22 cellular contexts compared by ENCODE assay signal in the genomic region with DNA sequence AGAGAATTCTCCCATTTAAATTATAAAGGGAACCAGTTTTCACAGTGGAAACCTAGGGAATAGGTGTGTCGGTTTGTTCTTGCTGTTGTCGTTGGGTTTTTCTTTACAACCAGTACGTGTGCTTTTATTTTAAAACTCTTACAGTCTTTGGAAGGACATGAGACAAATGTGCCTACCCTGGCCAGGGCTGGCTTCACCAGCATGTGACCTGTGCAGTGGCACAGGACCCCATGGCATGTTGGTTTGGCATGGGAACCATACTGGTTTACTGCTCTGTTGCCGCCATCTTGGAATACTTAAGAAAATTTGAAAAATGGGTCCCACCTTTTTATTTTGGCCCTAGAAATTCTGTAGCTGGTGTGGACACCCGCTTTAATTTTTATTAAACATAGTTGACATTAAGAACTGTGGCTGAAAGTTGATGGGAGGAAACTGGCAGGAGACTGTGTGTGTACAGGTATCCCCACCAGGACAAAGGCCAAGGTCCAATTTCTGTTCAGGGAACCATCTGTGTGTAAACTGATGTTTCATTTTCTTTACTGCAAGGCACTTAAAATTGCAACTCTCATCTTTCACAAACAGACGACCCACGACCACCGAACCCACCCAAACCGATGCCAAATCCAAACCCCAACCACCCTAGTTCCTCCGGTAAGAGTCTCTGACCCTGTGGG. TPM values are rescaled to one million over a fixed set of nuclear protein-coding genes. Genes with fewer than 3 reads are reported as not detected.
DNase-seq lines count a peak whose midpoint lies in the region; ATAC-seq, FAIRE-seq and TF ChIP-seq lines count a peak whose summit lies in the region.
"Had no signal": no experiment of that assay in that cellular context is flagged by ENCODE, and none has a peak within 500 bp of the region (broad histone marks: within the 10 kb centered on the region; RNA-seq: fewer than 3 reads in every experiment).

No MANE protein-coding gene starts in this region.

- H2AK5ac ChIP-seq in H1 (ENCODE audit: low read depth, low read length): no peak overlapping the region

- TF ChIP-seq POLR2A in H1 (IDR thresholded peaks at IDR 0.05; ENCODE audit: control extremely low read depth in 1 of 2, low read depth in 2 of 2, low read length in 2 of 2): no peak

- no peak overlapping the region for H4K91ac ChIP-seq in H1 (replicated peaks; ENCODE audit: insufficient read length, low read length)

- no peaks in the 10 kb centered on the region for H3K4me1 Mint-ChIP-seq in osteocyte (ENCODE audit: unreplicated experiment)

- no peak for FAIRE-seq in H1 (lab: Jason Lieb, UNC)
- FAIRE-seq: GM12891 had no signal

- H3K27ac ChIP-seq in BLaER1 (peak overlapping the region; percentile 37; the same call in 1 of the 2 replicates), HEK293 (ENCODE audit: extremely low read depth, low read depth, low read length) (no peak overlapping the region), H1 (ENCODE audit: low read depth, low read length) (no peak overlapping the region)

- no peak overlapping the region for H3K23ac ChIP-seq in H1 (ENCODE audit: insufficient read length)

- no peak for ATAC-seq in HG03045 (IDR thresholded peaks at IDR 0.05; ENCODE audit: unreplicated experiment)
- ATAC-seq: CD8-positive, alpha-beta T cell; GM23338; HCT116; Right ventricle myocardium inferior had no signal

- no peak overlapping the region for H4K5ac ChIP-seq in H1 (ENCODE audit: insufficient read length, low read depth, low read length)

- H2AFZ ChIP-seq in H1 (ENCODE audit: low read length): no peak overlapping the region
- H2AFZ ChIP-seq: GM23338 had no signal

- no peaks in the 10 kb centered on the region for H3K23me2 ChIP-seq in H1 (ENCODE audit: low read depth, low read length)

- no peak for TF ChIP-seq RAD21 in H1 (IDR thresholded peaks at IDR 0.05 in 1 of 2, conservative IDR thresholded peaks at IDR 0.05 in 1 of 2; ENCODE audit: low read depth in 2 of 2, low read length in 2 of 2)

- 92% methylated on average over 10 of the region's 10 CpGs; no CpG with 5 or more reads in 1 of the 2 experiments for WGBS in H1 (ENCODE audit: extremely low coverage in 1 of 2, insufficient coverage in 1 of 2, insufficient read length in 1 of 2, insufficient replicate concordance in 2 of 2, low coverage in 1 of 2, low lambda C conversion rate in 2 of 2, missing lambda C conversion rate in 1 of 2), 2 experiments

- H3K9ac ChIP-seq in BLaER1 (no peak overlapping the region), H1 (replicated peaks in 1 of 4; ENCODE audit: extremely low read depth in 1 of 4, low read depth in 3 of 4, low read length in 3 of 4) (no peak overlapping the region)
- H3K9ac ChIP-seq: BLaER1 treated with 17β-estradiol and CSF1 and Interleukin-3, amounts not matched to agents 10 nM and 100 nM had no signal

- CTCF ChIA-PET in HEK293 (lab: Yijun Ruan, JAX) (no interaction called here), H1 (lab: Charles Lee; ENCODE audit: partially characterized antibody) (no interaction called here)

- H3K36me3 ChIP-seq in BLaER1 (peaks cover 84% of the 10 kb centered on the region), HEK293 (ENCODE audit: control insufficient read depth in 2 of 2, insufficient read depth in 1 of 2, low read length in 2 of 2) (peaks cover 61 to 88% of the 10 kb centered on the region in 2 experiments), H1 (ENCODE audit: control insufficient read depth in 2 of 4, insufficient read depth in 4 of 4, low read length in 3 of 4) (peaks cover 3 to 10% (median 6%) of the 10 kb centered on the region in 4 experiments; a peak in 4 of 8 replicates), BE2C (no peaks in the 10 kb centered on the region)

- POLR2A ChIA-PET in HEK293 (lab: Yijun Ruan, JAX): no interaction called here
- POLR2A ChIA-PET in H1 (lab: Charles Lee; ENCODE audit: partially characterized antibody): no interaction called here

- H4K20me1 ChIP-seq in BLaER1 (no peaks in the 10 kb centered on the region), H1 (replicated peaks in 1 of 2; ENCODE audit: control insufficient read depth in 1 of 2, insufficient read depth in 2 of 2, low read length in 2 of 2) (no peaks in the 10 kb centered on the region)

- H3K4me2 ChIP-seq in BLaER1 (peak overlapping the region; percentile 27; the same call in 1 of the 2 replicates), H1 (ENCODE audit: insufficient read depth in 1 of 2, low read depth in 2 of 2, low read length in 2 of 2) (no peak overlapping the region)
- H3K4me2 ChIP-seq: GM23338 had no signal

- no peak overlapping the region for H2BK15ac ChIP-seq in H1 (ENCODE audit: low read length)

- H3K27me3 ChIP-seq in BLaER1 (no peaks in the 10 kb centered on the region), H1 (replicated peaks in 1 of 4; ENCODE audit: control insufficient read depth in 3 of 4, extremely low read depth in 1 of 4, insufficient read depth in 3 of 4, low read length in 3 of 4) (no peaks in the 10 kb centered on the region), BE2C (no peaks in the 10 kb centered on the region)
- H3K27me3 ChIP-seq: BLaER1 treated with 17β-estradiol and CSF1 and Interleukin-3, amounts not matched to agents 10 nM and 100 nM had no signal

- H3K4me1 ChIP-seq in BLaER1 (peaks cover 86% of the 10 kb centered on the region), HEK293 (ENCODE audit: control insufficient read depth, insufficient read depth, low read length) (no peaks in the 10 kb centered on the region), H1 (replicated peaks in 1 of 4; ENCODE audit: control insufficient read depth in 3 of 4, insufficient read depth in 4 of 4, low read length in 3 of 4) (no peaks in the 10 kb centered on the region), BE2C (no peaks in the 10 kb centered on the region)

- H3K9me3 Mint-ChIP-seq in osteocyte (ENCODE audit: unreplicated experiment): no peaks in the 10 kb centered on the region
- H3K9me3 Mint-ChIP-seq: CD8-positive, alpha-beta T cell; GM23338 had no signal

- DNase-seq in H1 (ENCODE audit: low read depth in 1 of 2, low spot score in 2 of 2): no peak
- DNase-seq in osteocyte (ENCODE audit: extremely low spot score, unreplicated experiment): no peak
- no peak for DNase-seq in HuH-7 (ENCODE audit: low spot score)
- DNase-seq in BE2C: no peak
- DNase-seq: CD8-positive, alpha-beta T cell; Kasumi-1; NCI-H1417; NCI-H1694 treated with DMSO at 0.1 percent for 48 hours; NCI-H2081 treated with DMSO at 0.1 percent for 48 hours; NCI-H2171 treated with DMSO at 0.1 percent for 48 hours; NCI-H446; NCI-H526 treated with DMSO at 0.1 percent for 48 hours had no signal

- no peak overlapping the region for H2BK12ac ChIP-seq in H1 (ENCODE audit: low read depth, low read length)

- H3K79me2 ChIP-seq in H1 (ENCODE audit: control insufficient read depth in 1 of 2, insufficient read depth in 2 of 2, low read length in 2 of 2): no peaks in the 10 kb centered on the region

- H3K4me3 Mint-ChIP-seq in osteocyte (ENCODE audit: unreplicated experiment): no peak overlapping the region
- H3K4me3 Mint-ChIP-seq: CD8-positive, alpha-beta T cell; GM23338 had no signal

- TF ChIP-seq CTCF in HEK293 (tag by site-specific recombination; IDR thresholded peaks at IDR 0.05) (no peak), H1 (IDR thresholded peaks at IDR 0.05; ENCODE audit: control extremely low read depth in 1 of 3, insufficient read depth in 1 of 3, low read depth in 1 of 3, low read length in 3 of 3) (no peak), osteocyte (IDR thresholded peaks at IDR 0.05) (no peak), BE2C (IDR thresholded peaks at IDR 0.05; ENCODE audit: low read depth, low read length) (no peak)

- H2BK120ac ChIP-seq in H1 (replicated peaks; ENCODE audit: low read depth, low read length): no peak overlapping the region

- no peak overlapping the region for H2BK5ac ChIP-seq in H1 (ENCODE audit: low read depth, low read length)

- H3K9me3 ChIP-seq in BLaER1 (0 out of 2 replicates have a peak, but pooled peaks cover 9% of the 10 kb centered on the region), HEK293 (ENCODE audit: control insufficient read depth, insufficient read depth, low read depth, low read length) (no peaks in the 10 kb centered on the region), H1 (ENCODE audit: insufficient read depth in 2 of 2, low read depth in 1 of 2, low read length in 1 of 2) (no peaks in the 10 kb centered on the region), BE2C (no peaks in the 10 kb centered on the region)

- H3K79me1 ChIP-seq in H1 (ENCODE audit: low read depth, low read length): no peaks in the 10 kb centered on the region

- H3K4ac ChIP-seq in H1 (replicated peaks; ENCODE audit: insufficient read length, low read depth, low read length): no peak overlapping the region

- no peak for TF ChIP-seq EP300 in H1 (IDR thresholded peaks at IDR 0.05; ENCODE audit: borderline replicate concordance in 1 of 2, low read depth in 2 of 2, low read length in 2 of 2)

- no peak overlapping the region for H2BK20ac ChIP-seq in H1 (ENCODE audit: low read length)

- H3K18ac ChIP-seq in H1 (ENCODE audit: extremely low read depth, low read length): no peak overlapping the region

- H3K4me3 ChIP-seq in BLaER1 (no peak overlapping the region), HEK293 (ENCODE audit: low read depth, low read length) (no peak overlapping the region), H1 (ENCODE audit: extremely low read depth in 1 of 4, insufficient read depth in 2 of 4, low read depth in 3 of 4, low read length in 4 of 4) (no peak overlapping the region), BE2C (ENCODE audit: low read depth, low read length) (no peak overlapping the region)
- H3K4me3 ChIP-seq: BLaER1 treated with 17β-estradiol and CSF1 and Interleukin-3, amounts not matched to agents 10 nM and 100 nM; GM23338 had no signal

- no peak overlapping the region for H4K8ac ChIP-seq in H1 (ENCODE audit: extremely low read depth, insufficient read depth, low read length)

- H3K56ac ChIP-seq in H1 (replicated peaks; ENCODE audit: insufficient read length, low read depth, low read length): no peak overlapping the region

- H3K27me3 Mint-ChIP-seq in osteocyte (ENCODE audit: unreplicated experiment): no peaks in the 10 kb centered on the region

- peak overlapping the region; percentile 2 for H3K27ac Mint-ChIP-seq in osteocyte (ENCODE audit: unreplicated experiment)
- H3K27ac Mint-ChIP-seq: CD8-positive, alpha-beta T cell; GM23338 had no signal

- no peak overlapping the region for H3K14ac ChIP-seq in H1 (ENCODE audit: insufficient read length)

- peaks cover 63% of the 10 kb centered on the region for H3K36me3 Mint-ChIP-seq in osteocyte (ENCODE audit: unreplicated experiment)

RNA-seq across cellular contexts. Expression of a gene that starts 28.8 kb away (rescaled TPM):
- 46.9 and 47.8 TPM in 2 replicates for total RNA-seq in H1 (2021; fragmentation: NEBNext Ultra II Directional; extraction: Animal tissue kit (Norgen Biotek cat#: 25700))
- 30.1 and 44.0 TPM in 2 replicates for polyA plus RNA-seq in H1 (2011; rRNA removed)
- polyA plus RNA-seq in H1 (2011; cell fraction: cytosol; rRNA removed): 33.5 TPM
- polyA plus RNA-seq in H1 (2011; cell fraction: nucleus; rRNA removed): 29.9 TPM
- polyA plus RNA-seq in H1 (2012, experiment 1 of 2): 71.0 to 90.9 TPM (median 85.7 TPM) in 4 replicates
- 90.6 TPM for polyA plus RNA-seq in H1 (2012, experiment 2 of 2)
- polyA plus RNA-seq in H1 (2013, experiment 1 of 2): 70.9 TPM
- 85.5 TPM for polyA plus RNA-seq in H1 (2013, experiment 2 of 2)
- polyA minus RNA-seq in H1 (2011; rRNA and poly(A)+ RNA removed): 10.0 TPM in 2 replicates
- 21.8 TPM for polyA minus RNA-seq in H1 (2011; cell fraction: cytosol; rRNA and poly(A)+ RNA removed)
- 11.6 TPM for polyA minus RNA-seq in H1 (2011; cell fraction: nucleus; rRNA and poly(A)+ RNA removed)
- total RNA-seq in osteocyte: 621 and 679 TPM in 2 replicates
- polyA plus RNA-seq in BE2C (2012; ENCODE audit: insufficient read depth, insufficient read length, low read depth): 0.99 TPM

RNA-seq across cellular contexts. Expression of a gene that starts 31.9 kb away (rescaled TPM):
- 0.31 and 0.78 TPM in 2 replicates for total RNA-seq in H1 (2021; fragmentation: NEBNext Ultra II Directional; extraction: Animal tissue kit (Norgen Biotek cat#: 25700))
- 0.19 and 0.33 TPM in 2 replicates for polyA plus RNA-seq in H1 (2011; rRNA removed)
- polyA plus RNA-seq in H1 (2011; cell fraction: cytosol; rRNA removed): 0.57 TPM
- polyA plus RNA-seq in H1 (2011; cell fraction: nucleus; rRNA removed): 0.23 TPM
- 0.22 to 0.42 TPM (median 0.31 TPM) in 4 replicates for polyA plus RNA-seq in H1 (2012, experiment 1 of 2)
- polyA plus RNA-seq in H1 (2012, experiment 2 of 2): not detected
- polyA plus RNA-seq in H1 (2013, experiment 1 of 2): 0.71 TPM
- 0.35 TPM for polyA plus RNA-seq in H1 (2013, experiment 2 of 2)
- 0.34 and 0.54 TPM in 2 replicates for polyA minus RNA-seq in H1 (2011; rRNA and poly(A)+ RNA removed)
- polyA minus RNA-seq in H1 (2011; cell fraction: cytosol; rRNA and poly(A)+ RNA removed): not detected
- 0.40 TPM for polyA minus RNA-seq in H1 (2011; cell fraction: nucleus; rRNA and poly(A)+ RNA removed)
- 0.76 TPM in 1 of 2 replicates, not detected in the other for total RNA-seq in osteocyte
- polyA plus RNA-seq in BE2C (2012; ENCODE audit: insufficient read depth, insufficient read length, low read depth): not detected
- total RNA-seq: CD8-positive, alpha-beta T cell; MCF 10A; SK-MEL-5 had no signal

Comparison
In these comparisons a context has a peak if more than half of its experiments do, and no peak if none do; other contexts are left out.
1. RNA of a gene that starts 28.8 kb away (total RNA-seq): 621 to 679 TPM in osteocyte; 46.9 to 47.8 TPM in H1; every median in the first group is over 10 times any median in the second.